ENCODE assay signal across 1 cellular context in the genomic region with DNA sequence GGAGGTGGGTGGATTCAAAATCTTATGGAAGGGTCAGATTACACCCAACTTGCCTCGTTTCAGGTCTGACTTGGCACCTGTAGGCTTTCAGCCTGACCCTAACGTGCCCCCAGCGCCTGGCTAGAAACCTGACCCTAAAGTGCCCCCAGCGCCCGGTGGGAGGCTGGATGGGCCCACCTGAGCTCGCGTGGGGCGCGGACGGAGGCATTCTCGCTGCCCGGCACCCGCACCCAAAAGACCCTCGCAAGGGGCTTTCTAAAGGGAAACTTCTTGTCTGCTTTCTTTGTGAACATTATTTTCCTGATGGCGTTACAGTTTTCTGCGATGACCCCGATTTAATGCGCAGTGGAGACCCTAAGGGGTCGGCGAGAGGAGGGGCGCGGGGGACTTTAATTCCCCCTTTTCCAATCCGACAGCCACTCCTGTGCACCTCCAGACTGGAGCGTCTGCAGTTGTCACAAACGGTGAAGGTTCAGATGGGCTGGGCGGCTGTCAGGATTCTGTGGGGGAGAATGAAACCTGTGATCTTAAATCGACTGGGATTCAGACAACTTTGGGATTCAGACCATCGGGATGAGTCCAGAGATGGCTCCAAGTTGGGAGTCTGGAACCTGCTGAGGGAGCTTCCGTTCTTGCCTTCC.
TF ChIP-seq lines count a peak whose summit lies in the region.

No MANE protein-coding gene starts in this region.

TF ChIP-seq in HepG2, 621 proteins besides CTCF, POLR2A, EP300 and RAD21:
- TF ChIP-seq, protein P1, sequence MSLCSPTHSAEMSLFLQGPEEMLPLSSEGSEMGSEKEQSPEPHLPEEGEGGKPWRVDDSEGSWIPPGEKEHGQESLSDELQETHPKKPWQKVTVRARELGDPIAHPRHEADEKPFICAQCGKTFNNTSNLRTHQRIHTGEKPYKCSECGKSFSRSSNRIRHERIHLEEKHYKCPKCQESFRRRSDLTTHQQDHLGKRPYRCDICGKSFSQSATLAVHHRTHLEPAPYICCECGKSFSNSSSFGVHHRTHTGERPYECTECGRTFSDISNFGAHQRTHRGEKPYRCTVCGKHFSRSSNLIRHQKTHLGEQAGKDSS (CRISPR knock-in tag; IDR thresholded peaks at IDR 0.05; ENCODE audit: borderline replicate concordance, low read depth), result no peak
- TF ChIP-seq ZNF383 (CRISPR knock-in tag; IDR thresholded peaks at IDR 0.05; ENCODE audit: borderline replicate concordance) (no peak), NFKB2 (CRISPR knock-in tag; IDR thresholded peaks at IDR 0.05; ENCODE audit: borderline replicate concordance) (0 out of 2 replicates have a peak, but pooled peaks have one; percentile 29), ZNF24 (IDR thresholded peaks at IDR 0.05) (no peak)
- TF ChIP-seq, protein P2, sequence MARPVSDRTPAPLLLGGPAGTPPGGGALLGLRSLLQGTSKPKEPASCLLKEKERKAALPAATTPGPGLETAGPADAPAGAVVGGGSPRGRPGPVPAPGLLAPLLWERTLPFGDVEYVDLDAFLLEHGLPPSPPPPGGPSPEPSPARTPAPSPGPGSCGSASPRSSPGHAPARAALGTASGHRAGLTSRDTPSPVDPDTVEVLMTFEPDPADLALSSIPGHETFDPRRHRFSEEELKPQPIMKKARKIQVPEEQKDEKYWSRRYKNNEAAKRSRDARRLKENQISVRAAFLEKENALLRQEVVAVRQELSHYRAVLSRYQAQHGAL (CRISPR knock-in tag; IDR thresholded peaks at IDR 0.05; ENCODE audit: not compliant biosample characterization), result no peak
- TF ChIP-seq, protein P3, sequence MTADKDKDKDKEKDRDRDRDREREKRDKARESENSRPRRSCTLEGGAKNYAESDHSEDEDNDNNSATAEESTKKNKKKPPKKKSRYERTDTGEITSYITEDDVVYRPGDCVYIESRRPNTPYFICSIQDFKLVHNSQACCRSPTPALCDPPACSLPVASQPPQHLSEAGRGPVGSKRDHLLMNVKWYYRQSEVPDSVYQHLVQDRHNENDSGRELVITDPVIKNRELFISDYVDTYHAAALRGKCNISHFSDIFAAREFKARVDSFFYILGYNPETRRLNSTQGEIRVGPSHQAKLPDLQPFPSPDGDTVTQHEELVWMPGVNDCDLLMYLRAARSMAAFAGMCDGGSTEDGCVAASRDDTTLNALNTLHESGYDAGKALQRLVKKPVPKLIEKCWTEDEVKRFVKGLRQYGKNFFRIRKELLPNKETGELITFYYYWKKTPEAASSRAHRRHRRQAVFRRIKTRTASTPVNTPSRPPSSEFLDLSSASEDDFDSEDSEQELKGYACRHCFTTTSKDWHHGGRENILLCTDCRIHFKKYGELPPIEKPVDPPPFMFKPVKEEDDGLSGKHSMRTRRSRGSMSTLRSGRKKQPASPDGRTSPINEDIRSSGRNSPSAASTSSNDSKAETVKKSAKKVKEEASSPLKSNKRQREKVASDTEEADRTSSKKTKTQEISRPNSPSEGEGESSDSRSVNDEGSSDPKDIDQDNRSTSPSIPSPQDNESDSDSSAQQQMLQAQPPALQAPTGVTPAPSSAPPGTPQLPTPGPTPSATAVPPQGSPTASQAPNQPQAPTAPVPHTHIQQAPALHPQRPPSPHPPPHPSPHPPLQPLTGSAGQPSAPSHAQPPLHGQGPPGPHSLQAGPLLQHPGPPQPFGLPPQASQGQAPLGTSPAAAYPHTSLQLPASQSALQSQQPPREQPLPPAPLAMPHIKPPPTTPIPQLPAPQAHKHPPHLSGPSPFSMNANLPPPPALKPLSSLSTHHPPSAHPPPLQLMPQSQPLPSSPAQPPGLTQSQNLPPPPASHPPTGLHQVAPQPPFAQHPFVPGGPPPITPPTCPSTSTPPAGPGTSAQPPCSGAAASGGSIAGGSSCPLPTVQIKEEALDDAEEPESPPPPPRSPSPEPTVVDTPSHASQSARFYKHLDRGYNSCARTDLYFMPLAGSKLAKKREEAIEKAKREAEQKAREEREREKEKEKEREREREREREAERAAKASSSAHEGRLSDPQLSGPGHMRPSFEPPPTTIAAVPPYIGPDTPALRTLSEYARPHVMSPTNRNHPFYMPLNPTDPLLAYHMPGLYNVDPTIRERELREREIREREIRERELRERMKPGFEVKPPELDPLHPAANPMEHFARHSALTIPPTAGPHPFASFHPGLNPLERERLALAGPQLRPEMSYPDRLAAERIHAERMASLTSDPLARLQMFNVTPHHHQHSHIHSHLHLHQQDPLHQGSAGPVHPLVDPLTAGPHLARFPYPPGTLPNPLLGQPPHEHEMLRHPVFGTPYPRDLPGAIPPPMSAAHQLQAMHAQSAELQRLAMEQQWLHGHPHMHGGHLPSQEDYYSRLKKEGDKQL (CRISPR knock-in tag; IDR thresholded peaks at IDR 0.05; ENCODE audit: low read depth), result no peak
